Comparison of ENCODE assay signal across 1 cellular context in the genomic region with DNA sequence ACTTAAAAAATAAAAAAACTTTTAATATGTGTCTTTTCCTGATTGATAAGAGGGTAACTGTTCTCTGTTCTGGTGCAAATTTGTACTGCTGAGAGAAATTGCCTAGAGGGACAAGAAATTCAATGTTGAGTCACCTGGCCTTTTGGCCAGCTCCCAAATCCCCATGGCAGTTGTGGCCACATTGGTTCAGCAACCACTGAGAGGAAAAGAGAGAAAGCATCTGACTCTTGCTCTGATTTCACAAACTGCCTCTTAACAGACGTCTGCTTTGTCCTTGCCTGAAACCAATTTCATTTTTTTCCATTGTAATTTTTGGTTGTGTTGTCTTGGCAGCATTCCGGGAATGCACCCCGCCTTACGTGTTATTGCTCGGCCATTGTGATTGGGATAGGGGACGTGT.
TF ChIP-seq lines count a peak whose summit lies in the region.

No MANE protein-coding gene starts in this region.

TF ChIP-seq in HepG2, 621 proteins besides CTCF, POLR2A, EP300 and RAD21 (continued from another document):
- TF ChIP-seq, protein P1, sequence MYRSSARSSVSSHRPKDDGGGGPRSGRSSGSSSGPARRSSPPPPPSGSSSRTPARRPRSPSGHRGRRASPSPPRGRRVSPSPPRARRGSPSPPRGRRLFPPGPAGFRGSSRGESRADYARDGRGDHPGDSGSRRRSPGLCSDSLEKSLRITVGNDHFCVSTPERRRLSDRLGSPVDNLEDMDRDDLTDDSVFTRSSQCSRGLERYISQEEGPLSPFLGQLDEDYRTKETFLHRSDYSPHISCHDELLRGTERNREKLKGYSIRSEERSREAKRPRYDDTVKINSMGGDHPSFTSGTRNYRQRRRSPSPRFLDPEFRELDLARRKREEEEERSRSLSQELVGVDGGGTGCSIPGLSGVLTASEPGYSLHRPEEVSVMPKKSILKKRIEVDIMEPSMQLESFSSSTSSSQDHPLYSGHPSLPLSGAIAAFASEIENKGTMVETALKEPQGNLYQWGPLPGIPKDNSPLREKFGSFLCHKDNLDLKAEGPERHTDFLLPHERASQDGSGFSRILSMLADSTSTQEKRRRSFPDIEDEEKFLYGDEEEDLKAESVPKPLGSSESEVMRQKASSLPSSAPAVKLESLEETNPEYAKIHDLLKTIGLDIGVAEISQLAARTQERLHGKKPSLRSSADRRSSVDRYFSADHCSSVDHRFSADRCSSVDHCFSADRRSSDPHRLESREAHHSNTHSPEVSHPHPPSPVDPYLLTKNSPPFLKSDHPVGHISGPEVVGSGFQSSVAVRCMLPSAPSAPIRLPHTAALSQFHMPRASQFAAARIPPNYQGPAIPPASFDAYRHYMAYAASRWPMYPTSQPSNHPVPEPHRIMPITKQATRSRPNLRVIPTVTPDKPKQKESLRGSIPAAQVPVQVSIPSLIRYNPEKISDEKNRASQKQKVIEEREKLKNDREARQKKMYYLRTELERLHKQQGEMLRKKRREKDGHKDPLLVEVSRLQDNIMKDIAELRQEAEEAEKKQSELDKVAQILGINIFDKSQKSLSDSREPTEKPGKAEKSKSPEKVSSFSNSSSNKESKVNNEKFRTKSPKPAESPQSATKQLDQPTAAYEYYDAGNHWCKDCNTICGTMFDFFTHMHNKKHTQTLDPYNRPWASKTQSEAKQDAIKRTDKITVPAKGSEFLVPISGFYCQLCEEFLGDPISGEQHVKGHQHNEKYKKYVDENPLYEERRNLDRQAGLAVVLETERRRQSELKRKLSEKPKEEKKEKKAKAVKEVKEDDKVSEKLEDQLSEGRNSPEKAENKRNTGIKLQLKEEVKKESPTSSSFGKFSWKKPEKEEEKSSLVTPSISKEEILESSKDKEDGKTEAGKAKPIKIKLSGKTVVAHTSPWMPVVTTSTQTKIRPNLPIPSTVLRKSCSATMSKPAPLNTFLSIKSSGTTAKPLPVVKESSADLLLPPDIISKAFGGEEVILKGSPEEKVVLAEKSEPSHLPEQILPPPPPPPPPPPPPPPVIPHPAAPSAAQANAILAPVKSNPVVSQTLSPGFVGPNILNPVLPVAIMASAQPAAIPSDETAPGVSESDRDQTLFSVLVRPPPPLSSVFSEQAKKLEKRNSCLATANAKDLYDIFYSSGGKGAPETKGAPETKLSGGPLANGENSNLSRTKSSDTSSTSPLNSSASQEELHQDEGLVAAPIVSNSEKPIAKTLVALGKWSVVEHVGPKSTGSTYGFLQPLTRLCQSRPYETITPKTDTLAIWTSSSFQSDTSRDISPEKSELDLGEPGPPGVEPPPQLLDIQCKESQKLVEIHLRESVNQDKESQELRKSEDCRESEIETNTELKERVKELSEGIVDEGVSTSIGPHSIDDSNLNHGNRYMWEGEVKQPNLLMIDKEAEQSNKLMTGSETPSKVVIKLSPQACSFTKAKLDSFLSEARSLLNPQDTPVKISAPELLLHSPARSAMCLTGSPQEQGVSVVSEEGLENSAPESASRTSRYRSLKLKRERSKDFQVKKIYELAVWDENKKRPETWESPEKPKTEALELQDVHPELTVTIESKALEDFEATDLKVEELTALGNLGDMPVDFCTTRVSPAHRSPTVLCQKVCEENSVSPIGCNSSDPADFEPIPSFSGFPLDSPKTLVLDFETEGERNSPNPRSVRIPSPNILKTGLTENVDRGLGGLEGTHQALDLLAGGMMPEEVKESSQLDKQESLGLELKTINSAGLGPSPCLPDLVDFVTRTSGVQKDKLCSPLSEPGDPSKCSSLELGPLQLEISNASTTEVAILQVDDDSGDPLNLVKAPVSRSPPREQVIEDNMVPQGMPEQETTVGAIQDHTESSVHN (CRISPR knock-in tag; IDR thresholded peaks at IDR 0.05), result no peak
- TF ChIP-seq SNAPC2 (CRISPR knock-in tag; IDR thresholded peaks at IDR 0.05), result no peak
- no peak for TF ChIP-seq ZKSCAN8 (CRISPR knock-in tag; IDR thresholded peaks at IDR 0.05; ENCODE audit: borderline replicate concordance)
- no peak for TF ChIP-seq SMAD1 (CRISPR knock-in tag; IDR thresholded peaks at IDR 0.05; ENCODE audit: borderline replicate concordance, low read depth)
- TF ChIP-seq BORCS8-MEF2B (CRISPR knock-in tag; IDR thresholded peaks at IDR 0.05), result no peak
- TF ChIP-seq, protein P2, sequence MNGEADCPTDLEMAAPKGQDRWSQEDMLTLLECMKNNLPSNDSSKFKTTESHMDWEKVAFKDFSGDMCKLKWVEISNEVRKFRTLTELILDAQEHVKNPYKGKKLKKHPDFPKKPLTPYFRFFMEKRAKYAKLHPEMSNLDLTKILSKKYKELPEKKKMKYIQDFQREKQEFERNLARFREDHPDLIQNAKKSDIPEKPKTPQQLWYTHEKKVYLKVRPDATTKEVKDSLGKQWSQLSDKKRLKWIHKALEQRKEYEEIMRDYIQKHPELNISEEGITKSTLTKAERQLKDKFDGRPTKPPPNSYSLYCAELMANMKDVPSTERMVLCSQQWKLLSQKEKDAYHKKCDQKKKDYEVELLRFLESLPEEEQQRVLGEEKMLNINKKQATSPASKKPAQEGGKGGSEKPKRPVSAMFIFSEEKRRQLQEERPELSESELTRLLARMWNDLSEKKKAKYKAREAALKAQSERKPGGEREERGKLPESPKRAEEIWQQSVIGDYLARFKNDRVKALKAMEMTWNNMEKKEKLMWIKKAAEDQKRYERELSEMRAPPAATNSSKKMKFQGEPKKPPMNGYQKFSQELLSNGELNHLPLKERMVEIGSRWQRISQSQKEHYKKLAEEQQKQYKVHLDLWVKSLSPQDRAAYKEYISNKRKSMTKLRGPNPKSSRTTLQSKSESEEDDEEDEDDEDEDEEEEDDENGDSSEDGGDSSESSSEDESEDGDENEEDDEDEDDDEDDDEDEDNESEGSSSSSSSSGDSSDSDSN (CRISPR knock-in tag; IDR thresholded peaks at IDR 0.05), result no peak
- no peak for TF ChIP-seq ZNF432 (CRISPR knock-in tag; IDR thresholded peaks at IDR 0.05; ENCODE audit: borderline replicate concordance)
